Comparison of ENCODE assay signal across 1 cellular context in the genomic region with DNA sequence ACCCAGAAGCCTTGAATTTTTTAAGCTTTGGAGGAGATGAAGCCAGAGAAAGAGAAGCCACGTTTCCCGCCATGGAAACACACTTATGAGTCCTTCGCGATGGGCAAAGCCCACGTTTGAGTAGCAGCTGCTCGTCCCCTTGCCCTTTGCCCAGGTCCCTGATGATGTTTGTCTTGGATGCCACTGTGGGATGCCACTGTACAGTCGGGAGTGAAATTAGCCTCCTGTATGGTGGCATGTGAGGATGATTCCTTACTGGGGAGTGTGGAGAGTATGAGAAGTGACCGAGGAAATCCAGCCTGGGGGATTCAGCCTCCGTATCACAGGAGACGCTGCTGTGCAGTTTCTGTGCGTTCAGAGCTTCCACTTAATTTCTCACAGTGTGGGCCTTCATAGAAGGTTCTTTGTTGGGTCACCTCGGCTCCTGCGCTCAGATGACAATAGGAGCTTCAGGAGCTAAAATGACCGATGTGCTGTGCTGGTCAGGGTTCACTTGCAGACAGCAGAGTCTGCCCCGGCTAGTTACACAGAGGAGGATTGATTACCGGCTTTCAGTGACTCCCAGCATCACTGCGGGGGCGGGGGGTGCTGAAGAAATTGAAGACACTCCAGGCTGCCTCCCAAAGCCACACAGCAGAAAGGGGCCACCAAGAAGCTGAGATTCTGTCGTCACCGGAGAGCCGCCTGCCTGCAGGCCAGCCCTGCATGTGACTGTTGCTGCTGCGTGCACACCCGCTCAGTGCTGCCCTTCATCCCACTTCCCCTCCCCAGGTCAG.
TF ChIP-seq lines count a peak whose summit lies in the region.

No MANE protein-coding gene starts in this region.

TF ChIP-seq in HepG2, 621 proteins besides CTCF, POLR2A, EP300 and RAD21 (continued from another document and continues in another):
- TF ChIP-seq, protein P1, sequence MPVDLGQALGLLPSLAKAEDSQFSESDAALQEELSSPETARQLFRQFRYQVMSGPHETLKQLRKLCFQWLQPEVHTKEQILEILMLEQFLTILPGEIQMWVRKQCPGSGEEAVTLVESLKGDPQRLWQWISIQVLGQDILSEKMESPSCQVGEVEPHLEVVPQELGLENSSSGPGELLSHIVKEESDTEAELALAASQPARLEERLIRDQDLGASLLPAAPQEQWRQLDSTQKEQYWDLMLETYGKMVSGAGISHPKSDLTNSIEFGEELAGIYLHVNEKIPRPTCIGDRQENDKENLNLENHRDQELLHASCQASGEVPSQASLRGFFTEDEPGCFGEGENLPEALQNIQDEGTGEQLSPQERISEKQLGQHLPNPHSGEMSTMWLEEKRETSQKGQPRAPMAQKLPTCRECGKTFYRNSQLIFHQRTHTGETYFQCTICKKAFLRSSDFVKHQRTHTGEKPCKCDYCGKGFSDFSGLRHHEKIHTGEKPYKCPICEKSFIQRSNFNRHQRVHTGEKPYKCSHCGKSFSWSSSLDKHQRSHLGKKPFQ (CRISPR knock-in tag; IDR thresholded peaks at IDR 0.05; ENCODE audit: insufficient replicate concordance): no peak
- TF ChIP-seq ZNF563 (CRISPR knock-in tag; IDR thresholded peaks at IDR 0.05) (no peak), ZNF256 (CRISPR knock-in tag; conservative IDR thresholded peaks at IDR 0.05) (no peak), ZNF567 (CRISPR knock-in tag; IDR thresholded peaks at IDR 0.05; ENCODE audit: borderline replicate concordance) (no peak), RFXANK (CRISPR knock-in tag; IDR thresholded peaks at IDR 0.05) (no peak), MED13 (CRISPR knock-in tag; IDR thresholded peaks at IDR 0.05) (no peak; the same call in 1 of the 2 replicates), ZFP90 (CRISPR knock-in tag; IDR thresholded peaks at IDR 0.05; ENCODE audit: borderline replicate concordance) (no peak), ARNT2 (CRISPR knock-in tag; IDR thresholded peaks at IDR 0.05; ENCODE audit: low read depth) (no peak), ONECUT2 (CRISPR knock-in tag; IDR thresholded peaks at IDR 0.05) (no peak), ZNF549 (CRISPR knock-in tag; IDR thresholded peaks at IDR 0.05) (no peak), ZNF446 (CRISPR knock-in tag; IDR thresholded peaks at IDR 0.05) (no peak), RFX1 (IDR thresholded peaks at IDR 0.05) (no peak), ZNF687 (CRISPR knock-in tag; IDR thresholded peaks at IDR 0.05) (peak; percentile 71), POLR2AphosphoS5 (IDR thresholded peaks at IDR 0.05; ENCODE audit: low read depth, low read length) (no peak), ZNF263 (CRISPR knock-in tag; IDR thresholded peaks at IDR 0.05) (peak; percentile 33; the same call in 1 of the 2 replicates), MZF1 (CRISPR knock-in tag; IDR thresholded peaks at IDR 0.05; ENCODE audit: borderline replicate concordance) (no peak), NCOR1 (IDR thresholded peaks at IDR 0.05; ENCODE audit: borderline replicate concordance, low read length) (0 out of 2 replicates have a peak, but pooled peaks have one; percentile 68), ZNF781 (CRISPR knock-in tag; IDR thresholded peaks at IDR 0.05; ENCODE audit: borderline replicate concordance, not compliant biosample characterization) (no peak), FOXO1 (CRISPR knock-in tag; IDR thresholded peaks at IDR 0.05) (no peak), SNRNP70 (IDR thresholded peaks at IDR 0.05; ENCODE audit: low read depth, low read length) (no peak), ZBTB42 (CRISPR knock-in tag; IDR thresholded peaks at IDR 0.05) (no peak), NFE2 (CRISPR knock-in tag; IDR thresholded peaks at IDR 0.05) (no peak), ZNF850 (CRISPR knock-in tag; conservative IDR thresholded peaks at IDR 0.05) (no peak), ZFY (CRISPR knock-in tag; IDR thresholded peaks at IDR 0.05) (0 out of 2 replicates have a peak, but pooled peaks have one; percentile 31), ZNF512B (CRISPR knock-in tag; IDR thresholded peaks at IDR 0.05; ENCODE audit: borderline replicate concordance) (no peak), ZKSCAN8 (CRISPR knock-in tag; IDR thresholded peaks at IDR 0.05; ENCODE audit: borderline replicate concordance) (no peak), FOXJ3 (CRISPR knock-in tag; IDR thresholded peaks at IDR 0.05; ENCODE audit: borderline replicate concordance) (0 out of 2 replicates have a peak, but pooled peaks have one; percentile 14), MAZ (IDR thresholded peaks at IDR 0.05; ENCODE audit: borderline replicate concordance, low read depth, low read length) (no peak), MAZ (CRISPR knock-in tag; IDR thresholded peaks at IDR 0.05; ENCODE audit: low read depth) (0 out of 2 replicates have a peak, but pooled peaks have one; percentile 28), NFE2L1 (CRISPR knock-in tag; IDR thresholded peaks at IDR 0.05; ENCODE audit: borderline replicate concordance) (no peak), ELF1 (CRISPR knock-in tag; IDR thresholded peaks at IDR 0.05) (no peak), ZNF589 (CRISPR knock-in tag; conservative IDR thresholded peaks at IDR 0.05) (no peak), ARHGAP35 (CRISPR knock-in tag; IDR thresholded peaks at IDR 0.05; ENCODE audit: borderline replicate concordance) (no peak), ELF4 (CRISPR knock-in tag; IDR thresholded peaks at IDR 0.05; ENCODE audit: borderline replicate concordance) (no peak), ZNF138 (CRISPR knock-in tag; IDR thresholded peaks at IDR 0.05; ENCODE audit: low read depth) (no peak), CREM (IDR thresholded peaks at IDR 0.05) (no peak), CREM (CRISPR knock-in tag; IDR thresholded peaks at IDR 0.05) (no peak), PRDM10 (CRISPR knock-in tag; IDR thresholded peaks at IDR 0.05; ENCODE audit: low read depth) (no peak), ATAD3A (CRISPR knock-in tag; IDR thresholded peaks at IDR 0.05) (no peak), GPN1 (CRISPR knock-in tag; IDR thresholded peaks at IDR 0.05; ENCODE audit: borderline replicate concordance) (no peak), MIXL1 (CRISPR knock-in tag; IDR thresholded peaks at IDR 0.05) (no peak), SOX5 (CRISPR knock-in tag; IDR thresholded peaks at IDR 0.05; ENCODE audit: borderline replicate concordance) (peak; percentile 65; the same call in 1 of the 2 replicates), DPF2 (CRISPR knock-in tag; IDR thresholded peaks at IDR 0.05; ENCODE audit: borderline replicate concordance, low read depth) (no peak), SMAD1 (CRISPR knock-in tag; IDR thresholded peaks at IDR 0.05; ENCODE audit: borderline replicate concordance, low read depth) (no peak), SIN3B (IDR thresholded peaks at IDR 0.05; ENCODE audit: low read length) (no peak), POLR2AphosphoS2 (IDR thresholded peaks at IDR 0.05; ENCODE audit: low read depth, low read length) (no peak), ZNF737 (CRISPR knock-in tag; IDR thresholded peaks at IDR 0.05; ENCODE audit: borderline replicate concordance) (no peak), SOX6 (IDR thresholded peaks at IDR 0.05) (no peak), SOX6 (CRISPR knock-in tag; IDR thresholded peaks at IDR 0.05) (peak; percentile 77), MIER3 (CRISPR knock-in tag; IDR thresholded peaks at IDR 0.05; ENCODE audit: borderline replicate concordance) (no peak)
- TF ChIP-seq, protein P2, sequence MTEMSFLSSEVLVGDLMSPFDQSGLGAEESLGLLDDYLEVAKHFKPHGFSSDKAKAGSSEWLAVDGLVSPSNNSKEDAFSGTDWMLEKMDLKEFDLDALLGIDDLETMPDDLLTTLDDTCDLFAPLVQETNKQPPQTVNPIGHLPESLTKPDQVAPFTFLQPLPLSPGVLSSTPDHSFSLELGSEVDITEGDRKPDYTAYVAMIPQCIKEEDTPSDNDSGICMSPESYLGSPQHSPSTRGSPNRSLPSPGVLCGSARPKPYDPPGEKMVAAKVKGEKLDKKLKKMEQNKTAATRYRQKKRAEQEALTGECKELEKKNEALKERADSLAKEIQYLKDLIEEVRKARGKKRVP (CRISPR knock-in tag; IDR thresholded peaks at IDR 0.05): no peak
- TF ChIP-seq, protein P3, sequence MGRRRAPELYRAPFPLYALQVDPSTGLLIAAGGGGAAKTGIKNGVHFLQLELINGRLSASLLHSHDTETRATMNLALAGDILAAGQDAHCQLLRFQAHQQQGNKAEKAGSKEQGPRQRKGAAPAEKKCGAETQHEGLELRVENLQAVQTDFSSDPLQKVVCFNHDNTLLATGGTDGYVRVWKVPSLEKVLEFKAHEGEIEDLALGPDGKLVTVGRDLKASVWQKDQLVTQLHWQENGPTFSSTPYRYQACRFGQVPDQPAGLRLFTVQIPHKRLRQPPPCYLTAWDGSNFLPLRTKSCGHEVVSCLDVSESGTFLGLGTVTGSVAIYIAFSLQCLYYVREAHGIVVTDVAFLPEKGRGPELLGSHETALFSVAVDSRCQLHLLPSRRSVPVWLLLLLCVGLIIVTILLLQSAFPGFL (CRISPR knock-in tag; IDR thresholded peaks at IDR 0.05): no peak
- TF ChIP-seq, protein P4, sequence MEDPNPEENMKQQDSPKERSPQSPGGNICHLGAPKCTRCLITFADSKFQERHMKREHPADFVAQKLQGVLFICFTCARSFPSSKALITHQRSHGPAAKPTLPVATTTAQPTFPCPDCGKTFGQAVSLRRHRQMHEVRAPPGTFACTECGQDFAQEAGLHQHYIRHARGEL (CRISPR knock-in tag; IDR thresholded peaks at IDR 0.05): no peak
- TF ChIP-seq, protein P5, sequence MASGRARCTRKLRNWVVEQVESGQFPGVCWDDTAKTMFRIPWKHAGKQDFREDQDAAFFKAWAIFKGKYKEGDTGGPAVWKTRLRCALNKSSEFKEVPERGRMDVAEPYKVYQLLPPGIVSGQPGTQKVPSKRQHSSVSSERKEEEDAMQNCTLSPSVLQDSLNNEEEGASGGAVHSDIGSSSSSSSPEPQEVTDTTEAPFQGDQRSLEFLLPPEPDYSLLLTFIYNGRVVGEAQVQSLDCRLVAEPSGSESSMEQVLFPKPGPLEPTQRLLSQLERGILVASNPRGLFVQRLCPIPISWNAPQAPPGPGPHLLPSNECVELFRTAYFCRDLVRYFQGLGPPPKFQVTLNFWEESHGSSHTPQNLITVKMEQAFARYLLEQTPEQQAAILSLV (CRISPR knock-in tag; IDR thresholded peaks at IDR 0.05; ENCODE audit: borderline replicate concordance): no peak
